In the genomic region with DNA sequence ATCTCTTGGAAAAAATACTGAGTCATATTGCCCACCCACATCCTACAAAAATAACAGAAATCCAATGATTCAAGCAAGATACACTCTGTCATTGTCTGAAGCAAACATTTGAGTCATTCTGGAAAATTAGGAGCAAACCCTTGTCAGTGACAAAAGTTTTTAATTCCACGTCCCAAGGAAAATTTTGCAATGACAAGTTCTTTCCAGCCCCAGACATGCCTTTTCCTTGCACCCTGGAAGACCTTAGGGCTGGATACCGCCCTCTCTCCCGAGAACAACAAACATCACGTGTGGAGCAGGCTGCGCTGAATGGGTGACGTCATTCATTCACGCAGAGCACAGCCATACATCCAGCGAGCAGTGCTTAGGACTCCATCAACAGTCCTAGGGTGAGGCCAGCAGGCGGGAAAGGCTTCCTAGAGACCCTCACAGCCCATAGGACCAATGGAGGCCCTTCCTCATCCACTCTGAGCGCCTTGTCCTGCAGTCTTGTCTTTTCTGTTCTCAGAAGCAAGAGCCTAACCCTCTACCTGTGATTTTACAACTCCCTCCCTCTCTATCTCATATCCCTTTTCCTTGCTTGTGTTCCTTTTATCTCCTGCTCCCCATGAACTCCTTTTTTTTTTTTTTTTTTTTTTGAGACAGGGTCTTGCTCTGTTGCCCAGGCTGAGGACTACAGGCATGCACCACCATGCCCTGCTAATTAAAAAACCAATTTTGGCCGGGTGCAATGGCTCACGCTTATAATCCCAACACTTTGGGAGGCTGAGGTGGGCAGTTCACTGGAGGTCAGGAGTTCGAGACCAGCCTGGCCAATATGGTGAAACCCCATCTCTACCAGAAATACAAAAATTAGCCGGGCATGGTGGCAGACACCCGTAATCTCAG, we compare ENCODE assay signal across 10 cellular contexts. TPM values are rescaled to one million over a fixed set of nuclear protein-coding genes. Genes with fewer than 3 reads are reported as not detected.
DNase-seq lines count a peak whose midpoint lies in the region; ATAC-seq and TF ChIP-seq lines count a peak whose summit lies in the region.
"Had no signal": no experiment of that assay in that cellular context is flagged by ENCODE, and none has a peak within 500 bp of the region (broad histone marks: within the 10 kb centered on the region; RNA-seq: fewer than 3 reads in every experiment).

No MANE protein-coding gene starts in this region.

- H3K27me3 ChIP-seq in osteoblast (ENCODE audit: insufficient read depth, low read length) = peaks cover 5% of the 10 kb centered on the region

- H3K4me1 ChIP-seq in osteoblast (ENCODE audit: insufficient read depth, low read length) = peaks cover 14% of the 10 kb centered on the region

- peak overlapping the region; percentile 67 for H3K27ac ChIP-seq in osteoblast (ENCODE audit: low read depth, low read length)

- DNase-seq in COLO829 (ENCODE audit: low spot score) (peak; percentile 88), NCI-H748 treated with DMSO at 0.1 percent for 48 hours (lab: John Stamatoyannopoulos, UW) (peak; percentile 46), osteoblast (ENCODE audit: insufficient read length, low spot score, missing footprints) (no peak), GM19240 (ENCODE audit: insufficient read length, low spot score) (no peak), NCI-H524 (lab: John Stamatoyannopoulos, UW) (no peak)
- DNase-seq: CD4-positive, CD25-positive, alpha-beta regulatory T cell had no signal

- no peaks in the 10 kb centered on the region for H3K79me2 ChIP-seq in osteoblast (ENCODE audit: insufficient read depth, low read length)

- ATAC-seq in esophagus mucosa (peak; percentile 94), GM18873 (IDR thresholded peaks at IDR 0.05; ENCODE audit: low FRiP score, unreplicated experiment) (no peak), GM21367 (IDR thresholded peaks at IDR 0.05; ENCODE audit: unreplicated experiment) (no peak)
- ATAC-seq: activated CD4-positive, CD25-positive, alpha-beta regulatory T cell treated with anti-CD3 and anti-CD28 coated beads, Interleukin-2, amount 50 U/mL, for 24 hours had no signal

- peak overlapping the region; percentile 77 for H3K4me2 ChIP-seq in osteoblast (ENCODE audit: insufficient read depth, low read length)

- H4K20me1 ChIP-seq in osteoblast (ENCODE audit: insufficient read depth, low read length) = no peaks in the 10 kb centered on the region

- no peak for TF ChIP-seq CTCF in osteoblast (IDR thresholded peaks at IDR 0.05; ENCODE audit: extremely low read depth, low read depth, low read length)

- peak overlapping the region; percentile 23 for H2AFZ ChIP-seq in osteoblast (ENCODE audit: low read length)

- no peaks in the 10 kb centered on the region for H3K9me3 ChIP-seq in osteoblast (ENCODE audit: low read depth, low read length)

- peak overlapping the region; percentile 34 for H3K4me3 ChIP-seq in osteoblast (ENCODE audit: insufficient read depth, low read length)

- no peaks in the 10 kb centered on the region for H3K36me3 ChIP-seq in osteoblast (ENCODE audit: insufficient read depth, low read length)

RNA-seq across cellular contexts. Expression of a gene that starts 23.6 kb away (rescaled TPM):
- total RNA-seq in esophagus mucosa = 22.3 TPM
- total RNA-seq in osteoblast = 12.4 and 13.4 TPM in 2 replicates

Comparison
In these comparisons a context has a peak if more than half of its experiments do, and no peak if none do; other contexts are left out.
1. DNase-seq: peak in COLO829 (single experiment) and NCI-H748 treated with DMSO at 0.1 percent for 48 hours (single experiment); none in osteoblast (single experiment), GM19240 (single experiment) and NCI-H524 (0 of 2).